In genomic region chr5:78641060-78641474, GRCh38 we compare ENCODE assay signal across 13 cellular contexts. TPM values are rescaled to one million over a fixed set of nuclear protein-coding genes. Genes with fewer than 3 reads are reported as not detected.
DNase-seq lines count a peak whose midpoint lies in the region; ATAC-seq, FAIRE-seq and TF ChIP-seq lines count a peak whose summit lies in the region.
"Had no signal": no experiment of that assay in that cellular context is flagged by ENCODE, and none has a peak within 500 bp of the region (broad histone marks: within the 10 kb centered on the region; RNA-seq: fewer than 3 reads in every experiment).

No MANE protein-coding gene starts in this region.

- TF ChIP-seq EP300 in K562 (IDR thresholded peaks at IDR 0.05; ENCODE audit: low read length): no peak

- TF ChIP-seq CTCF in K562 (IDR thresholded peaks at IDR 0.05 in 2 of 3, conservative IDR thresholded peaks at IDR 0.05 in 1 of 3; ENCODE audit: insufficient read depth in 2 of 3, low read depth in 1 of 3, low read length in 3 of 3) (no peak), thyroid gland (IDR thresholded peaks at IDR 0.05) (no peak)

- H3K9me1 ChIP-seq in K562 (ENCODE audit: control insufficient read depth, insufficient read depth, low read length): no peaks in the 10 kb centered on the region

- WGBS in K562 (ENCODE audit: insufficient coverage, low coverage, missing lambda C conversion rate): 33% methylated on average over 2 of the region's 2 CpGs
- WGBS in trophoblast cell (ENCODE audit: extremely low coverage, insufficient coverage, insufficient read length): no CpG with 5 or more reads among the region's 2 CpGs
- 94 to 95% methylated on average over 2 of the region's 2 CpGs for WGBS in thyroid gland, 2 donors

- H3K27me3 Mint-ChIP-seq in T-cell: peaks cover 14 to 28% of the 10 kb centered on the region in 2 donors

- POLR2A ChIA-PET in K562 (lab: Yijun Ruan, JAX) (no interaction called here), T-cell (lab: Charles Lee) (no interaction called here)

- no peak overlapping the region for H2AK5ac ChIP-seq in trophoblast cell (ENCODE audit: low read length)

- no peak for DNase-seq in K562 (ENCODE audit: extremely low read depth in 1 of 4, low spot score in 3 of 4)
- DNase-seq in trophoblast cell: no peak
- no peak for DNase-seq in T-cell
- DNase-seq in thyroid gland: no peak
- DNase-seq in activated CD4-positive, alpha-beta T cell treated with anti-CD3 and anti-CD28 coated beads, Interleukin-2, amount 50 U/mL, for 4 hours: no peak
- DNase-seq: aorta; NCI-H2081 treated with DMSO at 0.1 percent for 48 hours; stimulated activated CD4-positive, alpha-beta T cell treated with anti-CD3 and anti-CD28 coated beads, Interleukin-2, amount 100 ng/mL, for 24 hours had no signal

- no peak overlapping the region for H3K4me2 ChIP-seq in K562 (ENCODE audit: insufficient read depth, low read length)
- no peak overlapping the region for H3K4me2 ChIP-seq in trophoblast cell (ENCODE audit: low read length)

- H2BK5ac ChIP-seq in trophoblast cell (ENCODE audit: low read depth, low read length, poor library complexity): no peak overlapping the region

- no peaks in the 10 kb centered on the region for H3K4me1 ChIP-seq in K562 (replicated peaks in 1 of 2; ENCODE audit: control insufficient read depth in 2 of 2, insufficient read depth in 2 of 2, low read length in 2 of 2)
- peaks cover 38 to 44% of the 10 kb centered on the region in 2 experiments for H3K4me1 ChIP-seq in trophoblast cell (ENCODE audit: control insufficient read depth in 1 of 2, insufficient read depth in 2 of 2, low read length in 2 of 2)
- H3K4me1 ChIP-seq in thyroid gland: peaks cover 29 to 63% of the 10 kb centered on the region in 2 donors

- no peak overlapping the region for H3K4me3 Mint-ChIP-seq in T-cell
- H3K4me3 Mint-ChIP-seq: neural crest cell had no signal

- no peak overlapping the region for H3K23ac ChIP-seq in trophoblast cell (ENCODE audit: low read length)

- H2BK12ac ChIP-seq in trophoblast cell (ENCODE audit: low read length): peak overlapping the region; percentile 56

- no peaks in the 10 kb centered on the region for H3K9me3 Mint-ChIP-seq in T-cell
- H3K9me3 Mint-ChIP-seq: neural crest cell had no signal

- peak; percentile 6 for FAIRE-seq in K562 (lab: Jason Lieb, UNC)

- peak overlapping the region; percentile 40 for H2BK120ac ChIP-seq in trophoblast cell (ENCODE audit: insufficient read depth, low read length, poor library complexity)

- intact Hi-C loops in K562 (cut with micrococcal nuclease) (no loop called here), thyroid gland (cut with DNase I) (no loop called here)

- H3K79me1 ChIP-seq in trophoblast cell (ENCODE audit: low read length): peaks cover 20% of the 10 kb centered on the region

- CTCF ChIA-PET in K562 (lab: Yijun Ruan, JAX; ENCODE audit: low intra/inter-chr PET ratio): no interaction called here
- CTCF ChIA-PET in T-cell (lab: Charles Lee): no interaction called here

- in situ Hi-C loops in K562 (cut with MboI): no loop called here

- peak overlapping the region; percentile 18 for H4K8ac ChIP-seq in trophoblast cell (ENCODE audit: low read depth, low read length)

- no peaks in the 10 kb centered on the region for H3K79me2 ChIP-seq in K562 (ENCODE audit: control insufficient read depth, insufficient read depth, low read length)
- peaks cover 15% of the 10 kb centered on the region for H3K79me2 ChIP-seq in trophoblast cell (ENCODE audit: control insufficient read depth, insufficient read depth, low read length, poor library complexity)

- no peak overlapping the region for H3K4me3 ChIP-seq in K562
- no peak overlapping the region for H3K4me3 ChIP-seq in trophoblast cell (ENCODE audit: low read depth, low read length)
- no peak overlapping the region for H3K4me3 ChIP-seq in thyroid gland (replicated peaks in 1 of 3)
- H3K4me3 ChIP-seq: HAP-1 had no signal

- no peak overlapping the region for H3K27ac Mint-ChIP-seq in T-cell

- H3K27me3 ChIP-seq in K562 (ENCODE audit: control insufficient read depth in 2 of 2, insufficient read depth in 2 of 2, low read length in 2 of 2) (no peaks in the 10 kb centered on the region), trophoblast cell (ENCODE audit: insufficient read depth, low read length) (no peaks in the 10 kb centered on the region), thyroid gland (no peaks in the 10 kb centered on the region)

- no peak for TF ChIP-seq POLR2A in K562 (conservative IDR thresholded peaks at IDR 0.05)
- TF ChIP-seq POLR2A in thyroid gland (IDR thresholded peaks at IDR 0.05): no peak

- TF ChIP-seq RAD21 in K562 (CRISPR knock-in tag; conservative IDR thresholded peaks at IDR 0.05 in 1 of 2, IDR thresholded peaks at IDR 0.05 in 1 of 2): no peak

- no peak overlapping the region for H3K14ac ChIP-seq in trophoblast cell (ENCODE audit: low read length)

- no peaks in the 10 kb centered on the region for H3K36me3 Mint-ChIP-seq in T-cell

- H3K9ac ChIP-seq in K562 (ENCODE audit: insufficient read depth in 1 of 2, low read depth in 2 of 2, low read length in 2 of 2): no peak overlapping the region
- H3K9ac ChIP-seq in trophoblast cell (ENCODE audit: low read length): no peak overlapping the region

- H3K36me3 ChIP-seq in K562 (ENCODE audit: control insufficient read depth, insufficient read depth, low read length) (no peaks in the 10 kb centered on the region), trophoblast cell (ENCODE audit: control insufficient read depth in 1 of 2, insufficient read depth in 2 of 2, low read length in 2 of 2) (no peaks in the 10 kb centered on the region), thyroid gland (no peaks in the 10 kb centered on the region)
- H3K36me3 ChIP-seq: HAP-1 had no signal

- no peak overlapping the region for H4K91ac ChIP-seq in trophoblast cell (ENCODE audit: low read depth, low read length)

- H3K4me1 Mint-ChIP-seq in T-cell: no peaks in the 10 kb centered on the region

- H2AFZ ChIP-seq in K562 (ENCODE audit: low read depth, low read length) (no peak overlapping the region), trophoblast cell (ENCODE audit: insufficient read depth, low read length, poor library complexity) (no peak overlapping the region)

- H3K27ac ChIP-seq in K562 (ENCODE audit: extremely low read depth, low read depth, low read length): no peak overlapping the region
- H3K27ac ChIP-seq in trophoblast cell (ENCODE audit: low read depth, low read length): peak overlapping the region; percentile 44
- no peak overlapping the region for H3K27ac ChIP-seq in thyroid gland

- no peak overlapping the region for H3K18ac ChIP-seq in trophoblast cell (ENCODE audit: low read length)

- no peak overlapping the region for H4K12ac ChIP-seq in trophoblast cell (ENCODE audit: low read depth, low read length)

- H3K9me3 ChIP-seq in K562 (replicated peaks; ENCODE audit: control insufficient read depth, insufficient read depth, low read depth, low read length): no peaks in the 10 kb centered on the region; the same call in 1 of the 2 replicates
- H3K9me3 ChIP-seq in trophoblast cell (ENCODE audit: insufficient read depth, low read depth, low read length): no peaks in the 10 kb centered on the region
- no peaks in the 10 kb centered on the region for H3K9me3 ChIP-seq in thyroid gland
- H3K9me3 ChIP-seq: HAP-1 had no signal

- no TSS peak for BruUV-seq in K562 (replicated peaks; lab: Mats Ljungman, UMichigan)

- no peaks in the 10 kb centered on the region for H4K20me1 ChIP-seq in K562 (replicated peaks; ENCODE audit: control insufficient read depth, insufficient read depth, low read length)

- H3K4ac ChIP-seq in trophoblast cell (ENCODE audit: low read depth, low read length): peak overlapping the region; percentile 77

- ATAC-seq in GM19023 (IDR thresholded peaks at IDR 0.05; ENCODE audit: unreplicated experiment): peak; percentile 31
- ATAC-seq in HG02981 (IDR thresholded peaks at IDR 0.05; ENCODE audit: unreplicated experiment): peak; percentile 21
- ATAC-seq in K562: no peak
- ATAC-seq in GM18873 (IDR thresholded peaks at IDR 0.05; ENCODE audit: low FRiP score, unreplicated experiment): no peak
- ATAC-seq in T-cell (replicated peaks in 1 of 4): no peak

TF ChIP-seq in K562, 482 proteins besides CTCF, POLR2A, EP300 and RAD21 (continues in another document):
- no peak for TF ChIP-seq WHSC1 (IDR thresholded peaks at IDR 0.05; ENCODE audit: low read length)
- no peak for TF ChIP-seq MIER1 (IDR thresholded peaks at IDR 0.05; ENCODE audit: low read depth)
- TF ChIP-seq, protein P1, sequence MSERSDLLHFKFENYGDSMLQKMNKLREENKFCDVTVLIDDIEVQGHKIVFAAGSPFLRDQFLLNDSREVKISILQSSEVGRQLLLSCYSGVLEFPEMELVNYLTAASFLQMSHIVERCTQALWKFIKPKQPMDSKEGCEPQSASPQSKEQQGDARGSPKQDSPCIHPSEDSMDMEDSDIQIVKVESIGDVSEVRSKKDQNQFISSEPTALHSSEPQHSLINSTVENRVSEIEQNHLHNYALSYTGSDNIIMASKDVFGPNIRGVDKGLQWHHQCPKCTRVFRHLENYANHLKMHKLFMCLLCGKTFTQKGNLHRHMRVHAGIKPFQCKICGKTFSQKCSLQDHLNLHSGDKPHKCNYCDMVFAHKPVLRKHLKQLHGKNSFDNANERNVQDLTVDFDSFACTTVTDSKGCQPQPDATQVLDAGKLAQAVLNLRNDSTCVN (CRISPR knock-in tag; IDR thresholded peaks at IDR 0.05): no peak
- no peak for TF ChIP-seq ZNF766 (CRISPR knock-in tag; conservative IDR thresholded peaks at IDR 0.05)

RNA-seq across cellular contexts. Expression of gene LHFPL2, which starts 7.5 kb away (rescaled TPM):
- 9.1 and 15.2 TPM in 2 replicates for total RNA-seq in K562 (2011; cell fraction: chromatin; rRNA removed; ENCODE audit: low replicate concordance)
- 7.2 and 7.5 TPM in 2 replicates for total RNA-seq in K562 (2011; cell fraction: nucleolus; rRNA removed)
- total RNA-seq in K562 (2011; cell fraction: nucleoplasm; rRNA removed): 8.7 and 12.7 TPM in 2 replicates
- total RNA-seq in K562 (2014; rRNA removed) (4.1 and 5.2 TPM in 2 replicates), K562 (2014; rRNA removed; fragmentation: Illumina TruSeq; extraction: Trizol) (6.4 and 6.6 TPM in 2 replicates), K562 (2015; rRNA removed; fragmentation: Illumina TruSeq; extraction: Trizol) (5.1 and 5.2 TPM in 2 replicates), K562 (2021) (6.6 TPM in 2 replicates), T-cell (1 to 10 TPM in 2 of 5 donors, under 1 TPM in 3; 0.19 to 1.9 (median 0.82) TPM), thyroid gland (10 to 100 TPM; 17.6 to 25.7 (median 23.7) TPM)
- polyA plus RNA-seq in K562 (2011; rRNA removed) (1.9 and 4.6 TPM in 2 replicates), K562 (2014; fragmentation: Illumina TruSeq; extraction: Trizol) (4.8 and 5.6 TPM in 2 replicates), K562 (2014; fragmentation: Nextera tagmentation; extraction: Ambion mirVana) (1 to 10 TPM; 1.0 to 1.6 TPM), K562 (2014; rRNA removed) (3.7 TPM in 2 replicates)
- polyA plus RNA-seq in K562 (2011; cell fraction: cytosol; rRNA removed): 1.6 and 3.6 TPM in 2 replicates
- 1.8 and 5.6 TPM in 2 replicates for polyA plus RNA-seq in K562 (2011; cell fraction: nucleus; rRNA removed)
- 3.7 and 6.0 TPM in 2 replicates for polyA plus RNA-seq in K562 (2012)
- polyA minus RNA-seq in K562 (2011; rRNA and poly(A)+ RNA removed): 6.7 and 11.2 TPM in 2 replicates
- 5.9 and 9.2 TPM in 2 replicates for polyA minus RNA-seq in K562 (2011; cell fraction: cytosol; rRNA and poly(A)+ RNA removed)
- 6.6 and 7.4 TPM in 2 replicates for polyA minus RNA-seq in K562 (2011; cell fraction: nucleus; rRNA and poly(A)+ RNA removed)
- polyA plus RNA-seq in trophoblast cell (2013): 27.9 and 29.1 TPM in 2 replicates

Comparison
In these comparisons a context has a peak if more than half of its experiments do, and no peak if none do; other contexts are left out.
1. ATAC-seq: peak in GM19023 (single experiment) and HG02981 (single experiment); none in K562 (single experiment), GM18873 (single experiment) and T-cell (0 of 4).